Comparison of ENCODE assay signal across 1 cellular context in the genomic region with DNA sequence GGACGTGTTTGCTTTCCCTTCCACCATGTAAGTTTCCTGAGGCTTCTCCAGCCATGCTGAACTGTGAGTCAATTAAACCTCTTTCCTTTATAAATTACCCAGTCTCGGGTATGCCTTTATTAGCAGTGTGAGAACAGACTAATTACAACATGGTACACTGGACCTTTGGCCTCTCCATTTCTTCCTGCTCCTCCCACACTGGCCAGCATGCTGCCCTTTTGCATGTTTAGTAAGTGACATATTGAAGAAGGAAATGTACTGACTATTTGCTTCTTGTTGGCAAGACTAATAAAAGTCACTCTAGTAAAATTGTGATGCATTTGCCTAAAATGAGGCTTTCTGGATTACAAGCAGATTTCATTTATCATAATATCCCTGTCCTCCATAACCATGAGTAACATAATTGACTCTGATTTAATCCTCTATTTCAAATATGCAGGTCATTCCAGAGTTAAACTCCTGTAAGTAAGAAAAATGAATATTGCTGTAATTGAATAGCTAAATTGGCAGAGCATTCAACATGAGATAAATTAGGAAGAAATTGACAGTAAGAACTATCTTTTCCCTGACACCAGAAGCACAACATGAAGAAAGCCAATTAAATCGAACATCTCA.
A peak's percentile ranks its signal among the peaks of the same experiment; 100 is the strongest.
TF ChIP-seq lines count a peak whose summit lies in the region.

No MANE protein-coding gene starts in this region.

TF ChIP-seq in SK-N-SH treated with all-trans-retinoic acid at 6 μM for 48 hours, 23 proteins besides CTCF, POLR2A, EP300 and RAD21 (continued from another document):
- TF ChIP-seq, protein P1, sequence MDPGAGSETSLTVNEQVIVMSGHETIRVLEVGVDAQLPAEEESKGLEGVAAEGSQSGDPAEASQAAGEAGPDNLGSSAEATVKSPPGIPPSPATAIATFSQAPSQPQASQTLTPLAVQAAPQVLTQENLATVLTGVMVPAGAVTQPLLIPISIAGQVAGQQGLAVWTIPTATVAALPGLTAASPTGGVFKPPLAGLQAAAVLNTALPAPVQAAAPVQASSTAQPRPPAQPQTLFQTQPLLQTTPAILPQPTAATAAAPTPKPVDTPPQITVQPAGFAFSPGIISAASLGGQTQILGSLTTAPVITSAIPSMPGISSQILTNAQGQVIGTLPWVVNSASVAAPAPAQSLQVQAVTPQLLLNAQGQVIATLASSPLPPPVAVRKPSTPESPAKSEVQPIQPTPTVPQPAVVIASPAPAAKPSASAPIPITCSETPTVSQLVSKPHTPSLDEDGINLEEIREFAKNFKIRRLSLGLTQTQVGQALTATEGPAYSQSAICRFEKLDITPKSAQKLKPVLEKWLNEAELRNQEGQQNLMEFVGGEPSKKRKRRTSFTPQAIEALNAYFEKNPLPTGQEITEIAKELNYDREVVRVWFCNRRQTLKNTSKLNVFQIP (CRISPR knock-in tag; IDR thresholded peaks at IDR 0.05; ENCODE audit: borderline replicate concordance, low read depth): peak; percentile 97
- TF ChIP-seq ARNTL (CRISPR knock-in tag; IDR thresholded peaks at IDR 0.05; ENCODE audit: borderline replicate concordance, low read depth) (no peak), OSR1 (CRISPR knock-in tag; IDR thresholded peaks at IDR 0.05) (no peak), ISL1 (CRISPR knock-in tag; IDR thresholded peaks at IDR 0.05) (peak; percentile 96)
